8 cellular contexts compared by ENCODE assay signal in genomic region chr7:73667344-73668102, GRCh38. TPM values are rescaled to one million over a fixed set of nuclear protein-coding genes. Genes with fewer than 3 reads are reported as not detected.
DNase-seq lines count a peak whose midpoint lies in the region; ATAC-seq and TF ChIP-seq lines count a peak whose summit lies in the region.

Gene VPS37D (plus strand): TSS chr7:73667831. CDS start chr7:73667959, 128 bp downstream.

- POLR2A ChIA-PET in HEK293 (lab: Yijun Ruan, JAX) = interaction anchor here (0.6 to 0.7 kb wide), 3 partner anchors 8 to 119 kb away, joined by 3 to 4 read pairs (median 4); partner anchors contain the start of gene ABHD11

- peaks cover 6% of the 10 kb centered on the region for H3K9me3 Mint-ChIP-seq in activated naive CD8-positive, alpha-beta T cell treated with anti-CD3 and anti-CD28 coated beads, Interleukin-2, amount 50 U/mL, for 24 hours

- H3K36me3 ChIP-seq in HEK293 (ENCODE audit: control insufficient read depth in 2 of 2, insufficient read depth in 1 of 2, low read length in 2 of 2) = peaks cover 0 to 8% of the 10 kb centered on the region in 2 experiments; a peak in 1 of 3 replicates
- no peaks in the 10 kb centered on the region for H3K36me3 ChIP-seq in upper lobe of left lung

- no peak for TF ChIP-seq POLR2A in upper lobe of left lung (IDR thresholded peaks at IDR 0.05)

- DNase-seq in GM04504 (ENCODE audit: low read depth) = peak; percentile 76
- DNase-seq in MV-4-11 (lab: John Stamatoyannopoulos, UW) = peak; percentile 58
- DNase-seq in SW 1271 (lab: John Stamatoyannopoulos, UW) = peak; percentile 57 to 78
- DNase-seq in activated naive CD8-positive, alpha-beta T cell treated with anti-CD3 and anti-CD28 coated beads, Interleukin-2, amount 50 U/mL, for 24 hours = peak; percentile 95
- peak; percentile 92 for DNase-seq in left cardiac atrium
- peak; percentile 97 for DNase-seq in posterior vena cava (ENCODE audit: low spot score)
- DNase-seq in upper lobe of left lung = peak; percentile 93 to 99

- peaks cover 7% of the 10 kb centered on the region for H3K4me1 Mint-ChIP-seq in activated naive CD8-positive, alpha-beta T cell treated with anti-CD3 and anti-CD28 coated beads, Interleukin-2, amount 50 U/mL, for 24 hours

- intact Hi-C loops in left cardiac atrium (cut with DNase I) = loop anchor here in 1 of 2 donors (5.0 kb wide), 2 partner anchors 45 to 60 kb away; partner anchors contain the start of gene MLXIPL
- intact Hi-C loops in posterior vena cava (cut with DNase I) = loop anchor here (2.0 to 5.0 kb wide), 2 partner anchors 59 to 60 kb away; no protein-coding TSS in a partner anchor

- H3K27ac ChIP-seq in HEK293 (ENCODE audit: extremely low read depth, low read depth, low read length) = peak within 1 kb of the TSS; percentile 58; the same call in 1 of the 2 replicates
- H3K27ac ChIP-seq in upper lobe of left lung = peak within 1 kb of the TSS in 1 of 4 donors; percentile 55

- peaks cover 5% of the 10 kb centered on the region for H3K36me3 Mint-ChIP-seq in activated naive CD8-positive, alpha-beta T cell treated with anti-CD3 and anti-CD28 coated beads, Interleukin-2, amount 50 U/mL, for 24 hours (ENCODE audit: low read depth)

- peaks cover 46% of the 10 kb centered on the region for H3K27me3 Mint-ChIP-seq in activated naive CD8-positive, alpha-beta T cell treated with anti-CD3 and anti-CD28 coated beads, Interleukin-2, amount 50 U/mL, for 24 hours

- no peaks in the 10 kb centered on the region for H3K27me3 ChIP-seq in upper lobe of left lung

- peak within 1 kb of the TSS; percentile 65 for H3K4me3 Mint-ChIP-seq in activated naive CD8-positive, alpha-beta T cell treated with anti-CD3 and anti-CD28 coated beads, Interleukin-2, amount 50 U/mL, for 24 hours

- H3K4me3 ChIP-seq in HEK293 (ENCODE audit: low read depth, low read length) (peak within 1 kb of the TSS; percentile 58), upper lobe of left lung (peak within 1 kb of the TSS; percentile 47 to 72 (median 70))

- H3K9me3 ChIP-seq in HEK293 (ENCODE audit: control insufficient read depth, insufficient read depth, low read depth, low read length) (no peaks in the 10 kb centered on the region), upper lobe of left lung (no peaks in the 10 kb centered on the region)

- CTCF ChIA-PET in HEK293 (lab: Yijun Ruan, JAX) = interaction anchor here (0.5 to 3.3 kb wide), 15 partner anchors 9 to 64 kb away, joined by 3 to 29 read pairs (median 4); partner anchors contain the start of gene STX1A

- no peaks in the 10 kb centered on the region; the same call in 1 of the 2 replicates for H3K4me1 ChIP-seq in HEK293 (ENCODE audit: control insufficient read depth, insufficient read depth, low read length)
- peaks cover 4 to 22% (median 14%) of the 10 kb centered on the region in 4 donors for H3K4me1 ChIP-seq in upper lobe of left lung

- no peak within 1 kb of the TSS for H3K27ac Mint-ChIP-seq in activated naive CD8-positive, alpha-beta T cell treated with anti-CD3 and anti-CD28 coated beads, Interleukin-2, amount 50 U/mL, for 24 hours

- WGBS in upper lobe of left lung, 2 donors = 9 to 10% methylated on average over 21 to 28 of the region's 79 CpGs

- peak; percentile 91 for ATAC-seq in activated naive CD8-positive, alpha-beta T cell treated with anti-CD3 and anti-CD28 coated beads, Interleukin-2, amount 50 U/mL, for 24 hours
- ATAC-seq in left cardiac atrium (peak; percentile 96), upper lobe of left lung (ENCODE audit: low FRiP score in 2 of 2) (peak; percentile 94 to 98)

- TF ChIP-seq CTCF in HEK293 (tag by site-specific recombination; IDR thresholded peaks at IDR 0.05) (no peak), upper lobe of left lung (IDR thresholded peaks at IDR 0.05) (peak; percentile 93 to 99 (median 98))

- TF ChIP-seq EP300 in upper lobe of left lung (IDR thresholded peaks at IDR 0.05) = peak in 1 of 4 donors; percentile 21

TF ChIP-seq in HEK293, 187 proteins besides CTCF, POLR2A, EP300 and RAD21 (continues in another document):
- peak; percentile 43; the same call in 1 of the 2 replicates for TF ChIP-seq IKZF3 (tag by site-specific recombination; IDR thresholded peaks at IDR 0.05)
- no peak for TF ChIP-seq ZBTB20 (tag by site-specific recombination; IDR thresholded peaks at IDR 0.05)
- TF ChIP-seq ZNF645 (tag by site-specific recombination; IDR thresholded peaks at IDR 0.05) = no peak
- TF ChIP-seq ZNF585B (tag by site-specific recombination; IDR thresholded peaks at IDR 0.05) = no peak
- no peak for TF ChIP-seq ZNF112 (tag by site-specific recombination; IDR thresholded peaks at IDR 0.05)
- TF ChIP-seq ZSCAN4 (tag by site-specific recombination; IDR thresholded peaks at IDR 0.05) = no peak
- no peak for TF ChIP-seq ZNF341 (tag by site-specific recombination; IDR thresholded peaks at IDR 0.05; ENCODE audit: low read depth)
- TF ChIP-seq ZNF473 (tag by site-specific recombination; IDR thresholded peaks at IDR 0.05) = no peak
- no peak for TF ChIP-seq ZNF654 (tag by site-specific recombination; IDR thresholded peaks at IDR 0.05; ENCODE audit: low read depth)
- peak; percentile 40; the same call in 1 of the 2 replicates for TF ChIP-seq SP7 (tag by site-specific recombination; IDR thresholded peaks at IDR 0.05)
- TF ChIP-seq RBAK (tag by site-specific recombination; IDR thresholded peaks at IDR 0.05) = no peak
- TF ChIP-seq ZBTB48 (tag by site-specific recombination; IDR thresholded peaks at IDR 0.05) = no peak
- no peak for TF ChIP-seq ZNF549 (tag by site-specific recombination; IDR thresholded peaks at IDR 0.05)
- no peak for TF ChIP-seq ZBTB49 (tag by site-specific recombination; IDR thresholded peaks at IDR 0.05; ENCODE audit: low read depth)
- TF ChIP-seq ZBTB11 (tag by site-specific recombination; conservative IDR thresholded peaks at IDR 0.05; ENCODE audit: low read depth) = no peak
- no peak for TF ChIP-seq REPIN1 (tag by site-specific recombination; IDR thresholded peaks at IDR 0.05; ENCODE audit: low read depth)

RNA-seq across cellular contexts. Expression of gene VPS37D, which starts in this region (rescaled TPM):
- 1 to 10 TPM; 1.4 to 2.5 TPM for total RNA-seq in left cardiac atrium
- total RNA-seq in posterior vena cava = 1 to 10 TPM; 1.2 to 2.0 TPM
- 1 to 10 TPM; 1.0 to 4.3 (median 1.5) TPM for total RNA-seq in upper lobe of left lung
